11 cellular contexts compared by ENCODE assay signal in the genomic region with DNA sequence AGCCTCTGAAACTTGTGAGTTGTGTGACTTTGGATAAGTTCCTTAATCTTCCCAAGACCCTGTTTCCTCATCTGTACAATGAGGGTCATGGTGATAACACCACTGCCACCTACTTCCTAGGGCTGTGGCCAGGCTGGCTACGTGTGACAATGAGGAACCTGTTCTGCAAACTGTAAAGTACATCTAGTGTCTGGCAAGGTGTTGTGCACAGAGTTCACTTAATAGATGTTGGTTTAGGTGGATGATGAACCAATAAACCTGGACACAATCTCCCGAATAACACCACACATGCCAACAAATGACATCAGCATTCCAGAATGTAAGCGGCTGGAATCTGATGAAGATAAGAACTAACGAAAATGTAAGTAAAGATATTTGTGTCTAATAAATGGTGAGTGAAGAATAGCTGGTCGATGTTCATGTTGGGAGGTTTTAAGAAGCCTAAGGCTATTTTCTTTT.
A peak's percentile ranks its signal among the peaks of the same experiment; 100 is the strongest.
DNase-seq lines count a peak whose midpoint lies in the region; TF ChIP-seq lines count a peak whose summit lies in the region.
"Had no signal": no experiment of that assay in that cellular context is flagged by ENCODE, and none has a peak within 500 bp of the region (broad histone marks: within the 10 kb centered on the region; RNA-seq: fewer than 3 reads in every experiment).

No MANE protein-coding gene starts in this region.

- H3K4me1 ChIP-seq in spleen = peaks cover 4 to 40% (median 17%) of the 10 kb centered on the region in 6 donors
- peaks cover 4% of the 10 kb centered on the region for H3K4me1 ChIP-seq in colonic mucosa

- peak overlapping the region; percentile 15 for H3K4me3 Mint-ChIP-seq in HFFc6
- H3K4me3 Mint-ChIP-seq: brain had no signal

- H3K27ac Mint-ChIP-seq in HFFc6 = peak overlapping the region; percentile 3; the same call in 1 of the 2 replicates
- H3K27ac Mint-ChIP-seq: brain had no signal

- no peaks in the 10 kb centered on the region for H3K36me3 Mint-ChIP-seq in HFFc6 (ENCODE audit: low read depth)
- H3K36me3 Mint-ChIP-seq: brain had no signal

- DNase-seq in HFFc6 (peak; percentile 49), SKM-1 (lab: John Stamatoyannopoulos, UW; ENCODE audit: unreplicated experiment) (peak; percentile 13), fibroblast of the aortic adventitia (ENCODE audit: low read depth) (peak; percentile 71), spleen (no peak), colonic mucosa (no peak), cerebellum (ENCODE audit: low spot score) (no peak)
- no peak for DNase-seq in stimulated activated CD4-positive, alpha-beta T cell treated with anti-CD3 and anti-CD28 coated beads, Interleukin-4, amount 100 ng/mL, for 1 hour
- DNase-seq: activated CD4-positive, CD25-positive, alpha-beta regulatory T cell treated with anti-CD3 and anti-CD28 coated beads, Interleukin-2, amount 50 U/mL, for 72 hours; NCI-H446 treated with DMSO at 0.1 percent for 48 hours had no signal

- no peak for TF ChIP-seq CTCF in HFFc6 (IDR thresholded peaks at IDR 0.05)
- no peak for TF ChIP-seq CTCF in fibroblast of the aortic adventitia (IDR thresholded peaks at IDR 0.05; ENCODE audit: insufficient read depth, low read length)
- TF ChIP-seq CTCF in spleen (IDR thresholded peaks at IDR 0.05 in 8 of 11, conservative IDR thresholded peaks at IDR 0.05 in 3 of 11) = no peak
- TF ChIP-seq CTCF in colonic mucosa (IDR thresholded peaks at IDR 0.05) = no peak

- H3K9ac ChIP-seq in colonic mucosa (ENCODE audit: low read depth in 2 of 2, low read length in 2 of 2) = no peak overlapping the region

- no peak for TF ChIP-seq POLR2A in spleen (IDR thresholded peaks at IDR 0.05)

- H3K9me3 ChIP-seq in spleen (no peaks in the 10 kb centered on the region), colonic mucosa (no peaks in the 10 kb centered on the region)
- H3K9me3 ChIP-seq: suprapubic skin had no signal

- H3K27me3 Mint-ChIP-seq in HFFc6 (ENCODE audit: insufficient read depth) = peaks cover 2% of the 10 kb centered on the region

- H3K4me1 Mint-ChIP-seq in HFFc6 (ENCODE audit: low read depth) = peaks cover 38% of the 10 kb centered on the region

- H3K9me3 Mint-ChIP-seq in HFFc6 = no peaks in the 10 kb centered on the region

- no peaks in the 10 kb centered on the region for H3K36me3 ChIP-seq in spleen
- no peaks in the 10 kb centered on the region for H3K36me3 ChIP-seq in colonic mucosa
- H3K36me3 ChIP-seq: suprapubic skin had no signal

- H3K27me3 ChIP-seq in spleen (replicated peaks in 1 of 7) (peaks cover 0 to 26% (median 0%) of the 10 kb centered on the region in 7 donors), colonic mucosa (no peaks in the 10 kb centered on the region)
- H3K27me3 ChIP-seq: suprapubic skin had no signal

- intact Hi-C loops in spleen (cut with DNase I; ENCODE audit: low total_unique reads) = no loop called here
- intact Hi-C loops in colonic mucosa (cut with DNase I) = no loop called here

- peak overlapping the region in 5 of 8 donors; percentile 49 to 84 (median 75) for H3K27ac ChIP-seq in spleen
- H3K27ac ChIP-seq in colonic mucosa = no peak overlapping the region
- H3K27ac ChIP-seq: suprapubic skin had no signal

- H3K4me3 ChIP-seq in fibroblast of the aortic adventitia (ENCODE audit: low read depth, low read length) (no peak overlapping the region), spleen (no peak overlapping the region), colonic mucosa (no peak overlapping the region)
- H3K4me3 ChIP-seq: suprapubic skin had no signal

- 58 to 73% (median 70%) methylated on average over 5 of the region's 5 CpGs for WGBS in spleen, 5 donors

Comparison
In these comparisons a context has a peak if more than half of its experiments do, and no peak if none do; other contexts are left out.
1. DNase-seq: peak in HFFc6 (single experiment), SKM-1 (single experiment) and fibroblast of the aortic adventitia (single experiment); none in spleen (single experiment), colonic mucosa (single experiment), cerebellum (single experiment) and stimulated activated CD4-positive, alpha-beta T cell treated with anti-CD3 and anti-CD28 coated beads, Interleukin-4, amount 100 ng/mL, for 1 hour (single experiment).